In the genomic region with DNA sequence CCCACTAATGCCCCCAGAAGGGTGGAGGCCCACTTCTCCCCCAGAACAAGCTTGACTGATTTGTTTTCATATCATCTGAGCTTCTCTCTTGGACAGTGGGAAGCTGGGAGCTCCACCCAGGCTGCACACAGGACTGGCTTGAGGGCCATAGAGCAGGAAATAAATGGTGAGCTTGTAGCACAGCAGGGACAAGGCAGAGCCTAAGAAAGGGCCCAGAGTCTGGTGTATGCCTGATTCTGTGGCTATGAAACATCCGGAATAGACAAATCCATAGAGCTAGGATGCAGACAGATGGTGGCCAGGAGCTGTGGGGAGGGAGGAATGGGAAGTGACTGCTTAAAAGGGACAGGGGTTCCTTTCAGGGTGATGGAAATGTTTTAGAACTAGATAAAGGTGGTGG, we compare ENCODE assay signal across 13 cellular contexts.
A peak's percentile ranks its signal among the peaks of the same experiment; 100 is the strongest.
DNase-seq lines count a peak whose midpoint lies in the region; TF ChIP-seq lines count a peak whose summit lies in the region.
"Had no signal": no experiment of that assay in that cellular context is flagged by ENCODE, and none has a peak within 500 bp of the region (broad histone marks: within the 10 kb centered on the region; RNA-seq: fewer than 3 reads in every experiment).

No MANE protein-coding gene starts in this region.

- no peaks in the 10 kb centered on the region for H3K9me3 ChIP-seq in OCI-LY7 (ENCODE audit: low read length)
- no peaks in the 10 kb centered on the region for H3K9me3 ChIP-seq in testis
- no peaks in the 10 kb centered on the region for H3K9me3 ChIP-seq in osteoblast (ENCODE audit: low read depth, low read length)
- H3K9me3 ChIP-seq: SJSA1, thyroid gland had no signal

- WGBS in testis, 2 donors, result 67 to 69% methylated on average over 1 of the region's 1 CpG

- BruUV-seq in OCI-LY7 (replicated peaks; lab: Mats Ljungman, UMichigan), result no TSS peak

- peak overlapping the region; percentile 91 for H3K27ac Mint-ChIP-seq in glutamatergic neuron (ENCODE audit: unreplicated experiment)

- peaks cover 24% of the 10 kb centered on the region for H3K9me3 Mint-ChIP-seq in glutamatergic neuron (ENCODE audit: unreplicated experiment)
- H3K9me3 Mint-ChIP-seq: naive B cell had no signal

- peaks cover 55% of the 10 kb centered on the region for H3K4me1 Mint-ChIP-seq in glutamatergic neuron (ENCODE audit: low read depth, unreplicated experiment)

- DNase-seq in NCI-H345 (lab: John Stamatoyannopoulos, UW), result peak; percentile 28
- DNase-seq in NCI-H345 treated with DMSO at 0.1 percent for 48 hours (lab: John Stamatoyannopoulos, UW; ENCODE audit: unreplicated experiment), result no peak
- no peak for DNase-seq in OCI-LY7 (ENCODE audit: low spot score)
- DNase-seq in glutamatergic neuron, result no peak
- no peak for DNase-seq in testis
- DNase-seq in osteoblast (ENCODE audit: insufficient read length, low spot score, missing footprints), result no peak
- no peak for DNase-seq in activated T-cell treated with anti-CD3 and anti-CD28 coated beads for 4 hours
- no peak for DNase-seq in NCI-H128 (lab: John Stamatoyannopoulos, UW; ENCODE audit: unreplicated experiment)
- DNase-seq: activated naive CD4-positive, alpha-beta T cell treated with anti-CD3 and anti-CD28 coated beads, Interleukin-2, amount 50 U/mL, for 16 hours; naive B cell; thyroid gland had no signal

- no peak for TF ChIP-seq CTCF in OCI-LY7 (conservative IDR thresholded peaks at IDR 0.05; ENCODE audit: low read length)
- no peak for TF ChIP-seq CTCF in glutamatergic neuron (IDR thresholded peaks at IDR 0.05; ENCODE audit: partially characterized antibody, unreplicated experiment)
- no peak for TF ChIP-seq CTCF in testis (IDR thresholded peaks at IDR 0.05)
- TF ChIP-seq CTCF in osteoblast (IDR thresholded peaks at IDR 0.05; ENCODE audit: extremely low read depth, low read depth, low read length), result no peak

- H3K4me3 ChIP-seq in OCI-LY7 (ENCODE audit: low read depth, low read length, poor library complexity, severe bottlenecking), result no peak overlapping the region
- no peak overlapping the region for H3K4me3 ChIP-seq in testis
- no peak overlapping the region for H3K4me3 ChIP-seq in osteoblast (ENCODE audit: insufficient read depth, low read length)
- H3K4me3 ChIP-seq: SJSA1, skin epidermis, thyroid gland had no signal

- POLR2A ChIA-PET in OCI-LY7 (lab: Charles Lee), result interaction anchor here (1.8 to 2.8 kb wide), 2 partner anchors 25 to 173 kb away, joined by 6 to 11 read pairs; partner anchors contain the start of genes MPHOSPH9 and MTRFR

- no peak overlapping the region for H3K27ac ChIP-seq in OCI-LY7 (ENCODE audit: low read depth, low read length, poor library complexity, severe bottlenecking)
- peak overlapping the region; percentile 4 to 44 for H3K27ac ChIP-seq in testis
- H3K27ac ChIP-seq in osteoblast (ENCODE audit: low read depth, low read length), result no peak overlapping the region
- H3K27ac ChIP-seq: SJSA1 had no signal

- H3K79me2 ChIP-seq in OCI-LY7 (ENCODE audit: insufficient read depth, low read depth, low read length) (no peaks in the 10 kb centered on the region), osteoblast (ENCODE audit: insufficient read depth, low read length) (no peaks in the 10 kb centered on the region)

- intact Hi-C loops in OCI-LY7 (cut with micrococcal nuclease; ENCODE audit: unreplicated experiment) (loop anchor here (5.0 kb wide), 1 partner anchor 77 kb away; the partner anchor contains the start of gene ARL6IP4), testis (cut with DNase I; ENCODE audit: low total_unique reads) (no loop called here)

- H3K4me3 Mint-ChIP-seq in glutamatergic neuron (ENCODE audit: unreplicated experiment), result peak overlapping the region; percentile 35

- peaks cover 22% of the 10 kb centered on the region for H3K27me3 Mint-ChIP-seq in glutamatergic neuron (ENCODE audit: unreplicated experiment)
- H3K27me3 Mint-ChIP-seq: naive B cell had no signal

- H4K20me1 ChIP-seq in OCI-LY7 (ENCODE audit: insufficient read depth, low read length) (no peaks in the 10 kb centered on the region), osteoblast (ENCODE audit: insufficient read depth, low read length) (peaks cover 49% of the 10 kb centered on the region)

- peaks cover 73% of the 10 kb centered on the region for H3K4me1 ChIP-seq in OCI-LY7 (ENCODE audit: insufficient read depth, low read length, poor library complexity, severe bottlenecking)
- H3K4me1 ChIP-seq in testis, result peaks cover 57% of the 10 kb centered on the region
- peaks cover 21% of the 10 kb centered on the region for H3K4me1 ChIP-seq in osteoblast (ENCODE audit: insufficient read depth, low read length)

- H3K27me3 ChIP-seq in testis (no peaks in the 10 kb centered on the region), osteoblast (ENCODE audit: insufficient read depth, low read length) (no peaks in the 10 kb centered on the region)
- H3K27me3 ChIP-seq: SJSA1, thyroid gland had no signal

- no peak overlapping the region for H2AFZ ChIP-seq in OCI-LY7 (ENCODE audit: low read length)
- H2AFZ ChIP-seq in osteoblast (ENCODE audit: low read length), result no peak overlapping the region

- H3K9me2 ChIP-seq in OCI-LY7 (ENCODE audit: insufficient read depth, low read length), result no peaks in the 10 kb centered on the region

- H3K36me3 ChIP-seq in OCI-LY7 (ENCODE audit: insufficient read depth, low read length), result no peaks in the 10 kb centered on the region
- no peaks in the 10 kb centered on the region for H3K36me3 ChIP-seq in testis (ENCODE audit: low read depth, missing control alignments)
- no peaks in the 10 kb centered on the region for H3K36me3 ChIP-seq in osteoblast (ENCODE audit: insufficient read depth, low read length)
- H3K36me3 ChIP-seq: SJSA1, thyroid gland had no signal

- no peak for TF ChIP-seq POLR2A in testis (IDR thresholded peaks at IDR 0.05)

- 0 out of 2 replicates have a peak overlapping the region, but pooled peaks have one; percentile 30 for H3K4me2 ChIP-seq in OCI-LY7 (ENCODE audit: low read length)
- no peak overlapping the region for H3K4me2 ChIP-seq in osteoblast (ENCODE audit: insufficient read depth, low read length)

- H3K36me3 Mint-ChIP-seq in glutamatergic neuron (ENCODE audit: unreplicated experiment), result peaks cover 4% of the 10 kb centered on the region
- H3K36me3 Mint-ChIP-seq: naive B cell had no signal

- CTCF ChIA-PET in OCI-LY7 (lab: Charles Lee; ENCODE audit: unreplicated experiment), result interaction anchor here (1.4 kb wide), 1 partner anchor 11 kb away, joined by 4 read pairs; no protein-coding TSS in a partner anchor

Comparison
In these comparisons a context has a peak if more than half of its experiments do, and no peak if none do; other contexts are left out.
1. H3K27ac ChIP-seq: peak in testis (2 of 2); none in OCI-LY7 (single experiment) and osteoblast (single experiment).